17 cellular contexts compared by ENCODE assay signal in the genomic region with DNA sequence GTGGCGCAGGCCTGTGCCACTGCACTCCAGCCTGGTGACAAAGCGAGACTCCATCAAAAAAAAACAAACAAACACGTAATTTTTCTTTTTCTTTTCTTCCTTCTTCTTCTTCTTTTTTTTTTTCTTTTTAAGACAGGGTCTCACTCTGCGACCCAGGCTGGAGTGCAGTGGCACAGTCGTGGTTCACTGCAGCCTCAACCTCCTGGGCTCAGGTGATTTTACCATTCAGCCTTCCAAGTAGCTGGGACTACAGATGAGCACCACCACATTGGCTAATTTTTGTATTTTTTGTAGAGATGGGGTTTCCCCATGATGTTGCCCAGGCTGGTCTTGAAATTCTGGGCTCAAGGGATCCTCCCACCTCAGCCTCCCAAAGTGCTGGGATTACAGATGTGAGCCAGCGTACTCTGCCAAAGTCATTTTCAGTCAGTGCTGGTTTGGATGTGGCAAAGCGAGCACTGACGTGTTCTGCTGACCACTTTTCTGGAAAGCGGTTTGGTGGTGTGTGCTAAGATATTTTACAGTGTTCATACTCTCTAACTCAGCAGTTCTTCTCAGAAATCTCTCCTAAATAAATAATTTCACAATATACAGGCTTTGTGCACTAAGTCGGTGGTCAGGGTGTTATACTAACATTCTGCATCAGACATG. TPM values are rescaled to one million over a fixed set of nuclear protein-coding genes. Genes with fewer than 3 reads are reported as not detected.
DNase-seq lines count a peak whose midpoint lies in the region; ATAC-seq, FAIRE-seq and TF ChIP-seq lines count a peak whose summit lies in the region.
"Had no signal": no experiment of that assay in that cellular context is flagged by ENCODE, and none has a peak within 500 bp of the region (broad histone marks: within the 10 kb centered on the region; RNA-seq: fewer than 3 reads in every experiment).

No MANE protein-coding gene starts in this region.

- peak overlapping the region; percentile 51 for H3K27ac ChIP-seq in RWPE1
- H3K27ac ChIP-seq in rectal smooth muscle tissue (ENCODE audit: low read depth, low read length) = peak overlapping the region; percentile 37
- H3K27ac ChIP-seq in kidney (ENCODE audit: low read depth in 2 of 2, low read length in 2 of 2) = no peak overlapping the region
- H3K27ac ChIP-seq: SK-N-MC had no signal

- no peak for FAIRE-seq in kidney (lab: Jason Lieb, UNC)

- no peaks in the 10 kb centered on the region for H3K9me3 Mint-ChIP-seq in effector memory CD8-positive, alpha-beta T cell
- no peaks in the 10 kb centered on the region for H3K9me3 Mint-ChIP-seq in progenitor cell of endocrine pancreas (ENCODE audit: low read depth)
- H3K9me3 Mint-ChIP-seq: HFFc6 had no signal

- H3K9ac ChIP-seq in rectal smooth muscle tissue (ENCODE audit: low read length) (no peak overlapping the region), kidney (ENCODE audit: low read length in 2 of 2) (no peak overlapping the region)

- H3K36me3 ChIP-seq in rectal smooth muscle tissue (ENCODE audit: control insufficient read depth, insufficient read depth, low read length) = peaks cover 21% of the 10 kb centered on the region
- H3K36me3 ChIP-seq in kidney (ENCODE audit: control insufficient read depth in 1 of 2, insufficient read depth in 2 of 2, low read length in 2 of 2) = peaks cover 7 to 15% of the 10 kb centered on the region in 2 donors

- H3K4me3 Mint-ChIP-seq in effector memory CD8-positive, alpha-beta T cell = peak overlapping the region; percentile 77 to 80
- H3K4me3 Mint-ChIP-seq in progenitor cell of endocrine pancreas (ENCODE audit: low read depth) = no peak overlapping the region
- H3K4me3 Mint-ChIP-seq: HFFc6 had no signal

- DNase-seq in AG20443 (ENCODE audit: low spot score) = peak; percentile 46
- DNase-seq in RWPE1 (ENCODE audit: low spot score) = no peak
- DNase-seq in effector memory CD8-positive, alpha-beta T cell = no peak
- DNase-seq in kidney = no peak
- DNase-seq in globus pallidus (ENCODE audit: low spot score) = no peak
- no peak for DNase-seq in progenitor cell of endocrine pancreas (ENCODE audit: low spot score, unreplicated experiment)
- DNase-seq: activated CD4-positive, alpha-beta T cell treated with anti-CD3 and anti-CD28 coated beads, Interleukin-2, amount 50 U/mL, for 4 hours; COR-L47; foreskin melanocyte; HFFc6; NCI-H1048; NCI-H526 treated with DMSO at 0.1 percent for 48 hours had no signal

- POLR2A ChIA-PET in RWPE1 (lab: Yijun Ruan, JAX; ENCODE audit: low non-redundant PET) = no interaction called here

- peaks cover 24% of the 10 kb centered on the region for H3K4me1 ChIP-seq in rectal smooth muscle tissue (ENCODE audit: control insufficient read depth, insufficient read depth, low read length)
- H3K4me1 ChIP-seq in kidney (ENCODE audit: control insufficient read depth in 1 of 2, insufficient read depth in 1 of 2, low read depth in 1 of 2, low read length in 2 of 2) = peaks cover 0 to 2% of the 10 kb centered on the region in 2 donors

- intact Hi-C loops in kidney (cut with DNase I) = no loop called here

- no peak for ATAC-seq in effector memory CD8-positive, alpha-beta T cell (replicated peaks)
- ATAC-seq in HG03196 (IDR thresholded peaks at IDR 0.05; ENCODE audit: unreplicated experiment) = no peak

- peak overlapping the region; percentile 99 to 100 for H3K27ac Mint-ChIP-seq in effector memory CD8-positive, alpha-beta T cell
- no peak overlapping the region for H3K27ac Mint-ChIP-seq in progenitor cell of endocrine pancreas

- H3K27me3 ChIP-seq in rectal smooth muscle tissue (ENCODE audit: control insufficient read depth, insufficient read depth, low read length) = no peaks in the 10 kb centered on the region
- H3K27me3 ChIP-seq: cardiac muscle cell had no signal

- H3K27me3 Mint-ChIP-seq in effector memory CD8-positive, alpha-beta T cell = no peaks in the 10 kb centered on the region
- no peaks in the 10 kb centered on the region for H3K27me3 Mint-ChIP-seq in progenitor cell of endocrine pancreas

- no peak overlapping the region for H3K4me3 ChIP-seq in rectal smooth muscle tissue (ENCODE audit: low read length)
- no peak overlapping the region for H3K4me3 ChIP-seq in kidney (ENCODE audit: low read length in 2 of 2)
- H3K4me3 ChIP-seq: cardiac muscle cell, lung, SK-N-MC had no signal

- no peak for TF ChIP-seq CTCF in RWPE1 (conservative IDR thresholded peaks at IDR 0.05; ENCODE audit: low read depth)
- no peak for TF ChIP-seq CTCF in kidney (IDR thresholded peaks at IDR 0.05; ENCODE audit: borderline replicate concordance, extremely low read depth, insufficient read depth)
- no peak for TF ChIP-seq CTCF in progenitor cell of endocrine pancreas (IDR thresholded peaks at IDR 0.05; ENCODE audit: unreplicated experiment)

- peaks cover 51% of the 10 kb centered on the region for H3K36me3 Mint-ChIP-seq in effector memory CD8-positive, alpha-beta T cell (ENCODE audit: insufficient read depth)
- H3K36me3 Mint-ChIP-seq in progenitor cell of endocrine pancreas (ENCODE audit: insufficient read depth) = peaks cover 10% of the 10 kb centered on the region

- peaks cover 38 to 45% of the 10 kb centered on the region in 2 donors for H3K4me1 Mint-ChIP-seq in effector memory CD8-positive, alpha-beta T cell (ENCODE audit: low read depth in 2 of 2)
- peaks cover 9% of the 10 kb centered on the region for H3K4me1 Mint-ChIP-seq in progenitor cell of endocrine pancreas (ENCODE audit: low read depth)

- CTCF ChIA-PET in RWPE1 (lab: Yijun Ruan, JAX) = no interaction called here

- H3K9me3 ChIP-seq in kidney (ENCODE audit: control insufficient read depth in 1 of 2, low read length in 2 of 2) = no peaks in the 10 kb centered on the region

RNA-seq across cellular contexts. Expression of a gene that starts 10.7 kb away (rescaled TPM):
- total RNA-seq in kidney = 13.0 TPM
- 5.7 TPM for polyA plus RNA-seq in kidney (ENCODE audit: insufficient read depth, low read depth, low replicate concordance)
- 122 and 131 TPM in 2 replicates for total RNA-seq in progenitor cell of endocrine pancreas

RNA-seq across cellular contexts. Expression of a gene that starts 35.7 kb away (rescaled TPM):
- total RNA-seq in kidney = not detected
- not detected for polyA plus RNA-seq in kidney (ENCODE audit: insufficient read depth, low read depth, low replicate concordance)
- total RNA-seq in progenitor cell of endocrine pancreas = 0.57 and 1.9 TPM in 2 replicates
- total RNA-seq: HFFc6, lung had no signal
- polyA plus RNA-seq: cardiac muscle cell had no signal

Comparison
In these comparisons a context has a peak if more than half of its experiments do, and no peak if none do; other contexts are left out.
1. H3K27ac ChIP-seq: peak in RWPE1 (single experiment) and rectal smooth muscle tissue (single experiment); none in kidney (0 of 2).